In genomic region chr1:16187748-16188401, GRCh38 we compare ENCODE assay signal across 1 cellular context.
A peak's percentile ranks its signal among the peaks of the same experiment; 100 is the strongest.
TF ChIP-seq lines count a peak whose summit lies in the region.

No MANE protein-coding gene starts in this region.

TF ChIP-seq in endothelial cell of umbilical vein, 7 proteins besides CTCF, POLR2A, EP300 and RAD21 (continued from another document):
- TF ChIP-seq POLR2AphosphoS5 (IDR thresholded peaks at IDR 0.05; ENCODE audit: insufficient read depth, low read depth, low read length) (peak; percentile 35), MYC (IDR thresholded peaks at IDR 0.05; ENCODE audit: low read depth, low read length) (no peak)
